Comparison of ENCODE assay signal across 1 cellular context in genomic region chr15:60576515-60576914, GRCh38.
TF ChIP-seq lines count a peak whose summit lies in the region.

No MANE protein-coding gene starts in this region.

TF ChIP-seq in HepG2, 621 proteins besides CTCF, POLR2A, EP300 and RAD21 (continued from another document):
- no peak for TF ChIP-seq ZBTB4 (CRISPR knock-in tag; IDR thresholded peaks at IDR 0.05; ENCODE audit: borderline replicate concordance)
- no peak for TF ChIP-seq ZNF777 (CRISPR knock-in tag; IDR thresholded peaks at IDR 0.05)
- TF ChIP-seq ZNF572 (CRISPR knock-in tag; IDR thresholded peaks at IDR 0.05), result no peak
- no peak for TF ChIP-seq ZNF512 (CRISPR knock-in tag; IDR thresholded peaks at IDR 0.05)
- TF ChIP-seq ZNF670 (CRISPR knock-in tag; IDR thresholded peaks at IDR 0.05; ENCODE audit: borderline replicate concordance), result no peak
- no peak for TF ChIP-seq ZNF619 (CRISPR knock-in tag; IDR thresholded peaks at IDR 0.05)
- no peak for TF ChIP-seq POLR2AphosphoS5 (IDR thresholded peaks at IDR 0.05; ENCODE audit: low read depth, low read length)
- TF ChIP-seq NRL (CRISPR knock-in tag; IDR thresholded peaks at IDR 0.05; ENCODE audit: borderline replicate concordance), result no peak
- TF ChIP-seq SKIL (CRISPR knock-in tag; IDR thresholded peaks at IDR 0.05; ENCODE audit: borderline replicate concordance), result no peak
- no peak for TF ChIP-seq CSRNP2 (CRISPR knock-in tag; conservative IDR thresholded peaks at IDR 0.05; ENCODE audit: low read depth)
- no peak for TF ChIP-seq MTERF4 (CRISPR knock-in tag; IDR thresholded peaks at IDR 0.05)
- no peak for TF ChIP-seq ZNF121 (CRISPR knock-in tag; IDR thresholded peaks at IDR 0.05)
- TF ChIP-seq ZNF282 (IDR thresholded peaks at IDR 0.05; ENCODE audit: partially characterized antibody), result no peak
- no peak for TF ChIP-seq EHMT2 (IDR thresholded peaks at IDR 0.05; ENCODE audit: borderline replicate concordance, low read depth, low read length)
- no peak for TF ChIP-seq KLF12 (CRISPR knock-in tag; IDR thresholded peaks at IDR 0.05; ENCODE audit: borderline replicate concordance)
TF ChIP-seq in HepG2: peak in this region for 0.
